Comparison of ENCODE assay signal across 10 cellular contexts in genomic region chr3:43390255-43390588, GRCh38.
A peak's percentile ranks its signal among the peaks of the same experiment; 100 is the strongest.
DNase-seq lines count a peak whose midpoint lies in the region; ATAC-seq, FAIRE-seq and TF ChIP-seq lines count a peak whose summit lies in the region.
"Had no signal": no experiment of that assay in that cellular context is flagged by ENCODE, and none has a peak within 500 bp of the region (broad histone marks: within the 10 kb centered on the region; RNA-seq: fewer than 3 reads in every experiment).

No MANE protein-coding gene starts in this region.

- no peak for DNase-seq in activated CD8-positive, alpha-beta memory T cell treated with anti-CD3 and anti-CD28 coated beads, Interleukin-2, amount 10 ng/mL, durations not matched to agents 7 days and 5 days
- DNase-seq in activated CD8-positive, alpha-beta memory T cell treated with anti-CD3 and anti-CD28 coated beads for 24 hours: no peak
- DNase-seq in K562 (ENCODE audit: extremely low read depth in 1 of 4, low spot score in 3 of 4) (no peak), HepG2 (ENCODE audit: low spot score) (no peak), amygdala (lab: John Stamatoyannopoulos, UW) (no peak), SKM-1 (lab: John Stamatoyannopoulos, UW; ENCODE audit: unreplicated experiment) (no peak)
- DNase-seq: ACHN had no signal

- H3K27me3 Mint-ChIP-seq in activated CD8-positive, alpha-beta memory T cell treated with anti-CD3 and anti-CD28 coated beads, Interleukin-2, amount 10 ng/mL, durations not matched to agents 7 days and 5 days: no peaks in the 10 kb centered on the region

- TF ChIP-seq POLR2A in K562 (conservative IDR thresholded peaks at IDR 0.05) (no peak), HepG2 (IDR thresholded peaks at IDR 0.05; ENCODE audit: insufficient read depth in 1 of 2, low read depth in 2 of 2, low read length in 2 of 2) (no peak)

- H3K27ac ChIP-seq in K562 (ENCODE audit: extremely low read depth, low read depth, low read length) (no peak overlapping the region), HepG2 (ENCODE audit: extremely low read length, insufficient read depth, low read length) (no peak overlapping the region), subcutaneous abdominal adipose tissue (ENCODE audit: low read depth, low read length) (peak overlapping the region; percentile 59)

- no TSS peak for BruUV-seq in K562 (replicated peaks; lab: Mats Ljungman, UMichigan)
- BruUV-seq in HepG2 (replicated peaks; lab: Mats Ljungman, UMichigan): no TSS peak

- H3K9me3 ChIP-seq in K562 (replicated peaks; ENCODE audit: control insufficient read depth, insufficient read depth, low read depth, low read length) (no peaks in the 10 kb centered on the region), HepG2 (ENCODE audit: low read length) (no peaks in the 10 kb centered on the region), subcutaneous abdominal adipose tissue (ENCODE audit: control insufficient read depth in 5 of 5, low read length in 5 of 5) (peaks cover 0 to 4% (median 0%) of the 10 kb centered on the region in 5 donors)

- H3K4me3 ChIP-seq in K562 (no peak overlapping the region), HepG2 (replicated peaks in 1 of 3; ENCODE audit: insufficient read depth in 1 of 3, low read depth in 2 of 3, low read length in 3 of 3) (no peak overlapping the region), subcutaneous abdominal adipose tissue (ENCODE audit: low read depth in 1 of 5, low read length in 5 of 5) (peak overlapping the region in 1 of 5 donors; percentile 11)

- H3K4me1 Mint-ChIP-seq in activated CD8-positive, alpha-beta memory T cell treated with anti-CD3 and anti-CD28 coated beads, Interleukin-2, amount 10 ng/mL, durations not matched to agents 7 days and 5 days: peaks cover 30% of the 10 kb centered on the region

- peak overlapping the region; percentile 41; the same call in 1 of the 2 replicates for H2AFZ ChIP-seq in K562 (ENCODE audit: low read depth, low read length)
- no peak overlapping the region for H2AFZ ChIP-seq in HepG2 (ENCODE audit: low read length)

- H3K4me2 ChIP-seq in K562 (ENCODE audit: insufficient read depth, low read length) (peak overlapping the region; percentile 20; the same call in 1 of the 2 replicates), HepG2 (ENCODE audit: low read depth, low read length) (no peak overlapping the region)

- POLR2A ChIA-PET in K562 (lab: Yijun Ruan, JAX) (interaction anchor here (0.6 to 2.4 kb wide), 4 partner anchors 9 to 519 kb away, joined by 4 to 11 read pairs (median 6); no protein-coding TSS in a partner anchor), HepG2 (lab: Yijun Ruan, JAX) (no interaction called here)

- no peak for ATAC-seq in activated CD8-positive, alpha-beta memory T cell treated with anti-CD3 and anti-CD28 coated beads, Interleukin-2, amount 10 ng/mL, durations not matched to agents 7 days and 5 days
- peak; percentile 62 for ATAC-seq in K562
- peak; percentile 31; the same call in 2 of the 3 replicates for ATAC-seq in HepG2
- no peak for ATAC-seq in HG03432 (IDR thresholded peaks at IDR 0.05; ENCODE audit: unreplicated experiment)

- peaks cover 0 to 18% of the 10 kb centered on the region in 2 experiments; a peak in 4 of 5 replicates for H3K4me1 ChIP-seq in K562 (replicated peaks in 1 of 2; ENCODE audit: control insufficient read depth in 2 of 2, insufficient read depth in 2 of 2, low read length in 2 of 2)
- peaks cover 21% of the 10 kb centered on the region for H3K4me1 ChIP-seq in HepG2 (ENCODE audit: insufficient read depth, low read length)
- H3K4me1 ChIP-seq in subcutaneous abdominal adipose tissue (ENCODE audit: control insufficient read depth in 5 of 5, insufficient read depth in 5 of 5, low read length in 5 of 5): peaks cover 13 to 56% (median 34%) of the 10 kb centered on the region in 5 donors

- no peaks in the 10 kb centered on the region for H3K9me1 ChIP-seq in K562 (ENCODE audit: control insufficient read depth, insufficient read depth, low read length)

- no peaks in the 10 kb centered on the region for H3K9me3 Mint-ChIP-seq in activated CD8-positive, alpha-beta memory T cell treated with anti-CD3 and anti-CD28 coated beads, Interleukin-2, amount 10 ng/mL, durations not matched to agents 7 days and 5 days (ENCODE audit: low read depth)

- H3K36me3 ChIP-seq in K562 (ENCODE audit: control insufficient read depth, insufficient read depth, low read length): no peaks in the 10 kb centered on the region; the same call in 2 of the 3 replicates
- H3K36me3 ChIP-seq in HepG2 (replicated peaks in 1 of 2; ENCODE audit: control insufficient read depth in 1 of 2, insufficient read depth in 2 of 2, low read length in 2 of 2): no peaks in the 10 kb centered on the region
- H3K36me3 ChIP-seq in subcutaneous abdominal adipose tissue (ENCODE audit: control insufficient read depth in 5 of 5, insufficient read depth in 5 of 5, low read length in 5 of 5): no peaks in the 10 kb centered on the region

- H3K4me3 Mint-ChIP-seq in activated CD8-positive, alpha-beta memory T cell treated with anti-CD3 and anti-CD28 coated beads, Interleukin-2, amount 10 ng/mL, durations not matched to agents 7 days and 5 days: peak overlapping the region; percentile 37

- 70% methylated on average over 1 of the region's 1 CpG for WGBS in K562 (ENCODE audit: insufficient coverage, low coverage, missing lambda C conversion rate)
- 100% methylated on average over 1 of the region's 1 CpG for WGBS in HepG2 (ENCODE audit: low lambda C conversion rate)

- CTCF ChIA-PET in activated CD8-positive, alpha-beta memory T cell treated with anti-CD3 and anti-CD28 coated beads, Interleukin-2, amount 10 ng/mL, durations not matched to agents 7 days and 5 days (lab: Charles Lee): interaction anchor here (1.6 to 2.1 kb wide), 2 partner anchors 228 to 428 kb away, joined by 4 to 10 read pairs; no protein-coding TSS in a partner anchor
- CTCF ChIA-PET in K562 (lab: Yijun Ruan, JAX; ENCODE audit: low intra/inter-chr PET ratio) (no interaction called here), HepG2 (lab: Yijun Ruan, JAX; ENCODE audit: low intra/inter-chr PET ratio, low total read pairs) (no interaction called here)

- TF ChIP-seq CTCF in K562 (IDR thresholded peaks at IDR 0.05 in 2 of 3, conservative IDR thresholded peaks at IDR 0.05 in 1 of 3; ENCODE audit: insufficient read depth in 2 of 3, low read depth in 1 of 3, low read length in 3 of 3) (no peak), HepG2 (CRISPR knock-in tag; IDR thresholded peaks at IDR 0.05) (no peak)

- H3K27me3 ChIP-seq in K562 (ENCODE audit: control insufficient read depth in 2 of 2, insufficient read depth in 2 of 2, low read length in 2 of 2) (no peaks in the 10 kb centered on the region), HepG2 (ENCODE audit: control insufficient read depth in 1 of 2, insufficient read depth in 2 of 2, low read length in 2 of 2) (no peaks in the 10 kb centered on the region), subcutaneous abdominal adipose tissue (ENCODE audit: control insufficient read depth in 5 of 5, insufficient read depth in 4 of 5, low read length in 5 of 5) (no peaks in the 10 kb centered on the region)

- TF ChIP-seq EP300 in K562 (IDR thresholded peaks at IDR 0.05; ENCODE audit: low read length) (no peak), HepG2 (IDR thresholded peaks at IDR 0.05; ENCODE audit: low read depth in 2 of 2, low read length in 2 of 2) (no peak), HepG2 (CRISPR knock-in tag; IDR thresholded peaks at IDR 0.05; ENCODE audit: borderline replicate concordance) (no peak)

- in situ Hi-C loops in K562 (cut with MboI) (no loop called here), HepG2 (cut with HindIII; ENCODE audit: extremely low pct_ligation_motif_present, low pct_unique_long_range_greater_than_20kb) (no loop called here)

- H4K20me1 ChIP-seq in K562 (replicated peaks; ENCODE audit: control insufficient read depth, insufficient read depth, low read length) (no peaks in the 10 kb centered on the region), HepG2 (ENCODE audit: insufficient read depth, low read length) (no peaks in the 10 kb centered on the region)

- no peaks in the 10 kb centered on the region for H3K79me2 ChIP-seq in K562 (ENCODE audit: control insufficient read depth, insufficient read depth, low read length)
- no peaks in the 10 kb centered on the region for H3K79me2 ChIP-seq in HepG2 (ENCODE audit: insufficient read depth, low read length)

- no peak for FAIRE-seq in K562 (lab: Jason Lieb, UNC)
- no peak for FAIRE-seq in HepG2 (lab: Jason Lieb, UNC)
- FAIRE-seq: colon had no signal

- H3K36me3 Mint-ChIP-seq in activated CD8-positive, alpha-beta memory T cell treated with anti-CD3 and anti-CD28 coated beads, Interleukin-2, amount 10 ng/mL, durations not matched to agents 7 days and 5 days: peaks cover 6% of the 10 kb centered on the region

- H3K27ac Mint-ChIP-seq in activated CD8-positive, alpha-beta memory T cell treated with anti-CD3 and anti-CD28 coated beads, Interleukin-2, amount 10 ng/mL, durations not matched to agents 7 days and 5 days: peak overlapping the region; percentile 93

- intact Hi-C loops in K562 (cut with micrococcal nuclease) (no loop called here), HepG2 (cut with micrococcal nuclease; ENCODE audit: unreplicated experiment) (no loop called here)

- H3K9ac ChIP-seq in K562 (ENCODE audit: insufficient read depth in 1 of 2, low read depth in 2 of 2, low read length in 2 of 2) (peak overlapping the region in 1 of 2 experiments; percentile 57; a peak in 1 of 4 replicates), HepG2 (ENCODE audit: insufficient read depth, low read depth, low read length) (no peak overlapping the region), subcutaneous abdominal adipose tissue (ENCODE audit: low read length in 5 of 5) (peak overlapping the region in 2 of 5 donors; percentile 16 to 40)

- TF ChIP-seq RAD21 in K562 (CRISPR knock-in tag; conservative IDR thresholded peaks at IDR 0.05 in 1 of 2, IDR thresholded peaks at IDR 0.05 in 1 of 2) (no peak), HepG2 (CRISPR knock-in tag; IDR thresholded peaks at IDR 0.05) (no peak)

TF ChIP-seq in K562, 482 proteins besides CTCF, POLR2A, EP300 and RAD21 (continues in another document):
- no peak for TF ChIP-seq ZC3H4 (CRISPR knock-in tag; IDR thresholded peaks at IDR 0.05; ENCODE audit: borderline replicate concordance)
- TF ChIP-seq NUFIP1 (IDR thresholded peaks at IDR 0.05; ENCODE audit: partially characterized antibody): no peak
- no peak for TF ChIP-seq ESRRA (IDR thresholded peaks at IDR 0.05; ENCODE audit: borderline replicate concordance, low read depth)
- TF ChIP-seq CREM (IDR thresholded peaks at IDR 0.05; ENCODE audit: low read depth): no peak
- TF ChIP-seq RBM22 (IDR thresholded peaks at IDR 0.05; ENCODE audit: low read depth, low read length, poor library complexity, severe bottlenecking): no peak

TF ChIP-seq in HepG2, 621 proteins besides CTCF, POLR2A, EP300 and RAD21 (continues in another document):
- no peak for TF ChIP-seq MEIS1 (CRISPR knock-in tag; IDR thresholded peaks at IDR 0.05; ENCODE audit: borderline replicate concordance)
- no peak for TF ChIP-seq ZNF629 (CRISPR knock-in tag; conservative IDR thresholded peaks at IDR 0.05)

Comparison
In these comparisons a context has a peak if more than half of its experiments do, and no peak if none do; other contexts are left out.
1. ATAC-seq: peak in K562 (single experiment) and HepG2 (single experiment); none in activated CD8-positive, alpha-beta memory T cell treated with anti-CD3 and anti-CD28 coated beads, Interleukin-2, amount 10 ng/mL, durations not matched to agents 7 days and 5 days (single experiment) and HG03432 (single experiment).